In the genomic region with DNA sequence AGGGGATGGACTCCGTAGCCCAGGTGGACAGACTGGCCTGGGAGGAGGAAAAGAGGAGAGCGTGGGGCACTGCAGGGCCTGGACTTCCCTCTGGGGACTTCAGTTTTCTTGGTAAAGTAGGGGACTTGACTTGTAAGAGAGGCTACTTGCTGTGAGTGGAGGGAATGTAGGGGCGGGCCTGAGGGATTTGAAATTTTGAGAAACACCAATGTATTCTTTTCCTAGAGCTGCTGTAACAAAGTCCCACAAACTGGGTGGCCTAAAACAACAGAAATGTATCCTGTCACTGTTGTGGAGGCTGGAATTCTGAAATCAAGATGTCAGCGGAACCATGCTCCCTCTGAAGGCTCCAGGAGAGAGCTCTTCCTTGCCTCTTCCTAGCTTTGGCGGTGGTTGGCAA, we compare ENCODE assay signal across 1 cellular context.
TF ChIP-seq lines count a peak whose summit lies in the region.

No MANE protein-coding gene starts in this region.

TF ChIP-seq in GM23338, 12 proteins besides CTCF, POLR2A, EP300 and RAD21 (continued from another document):
- TF ChIP-seq ETS1 (IDR thresholded peaks at IDR 0.05), result no peak
